ENCODE assay signal across 26 cellular contexts in the genomic region with DNA sequence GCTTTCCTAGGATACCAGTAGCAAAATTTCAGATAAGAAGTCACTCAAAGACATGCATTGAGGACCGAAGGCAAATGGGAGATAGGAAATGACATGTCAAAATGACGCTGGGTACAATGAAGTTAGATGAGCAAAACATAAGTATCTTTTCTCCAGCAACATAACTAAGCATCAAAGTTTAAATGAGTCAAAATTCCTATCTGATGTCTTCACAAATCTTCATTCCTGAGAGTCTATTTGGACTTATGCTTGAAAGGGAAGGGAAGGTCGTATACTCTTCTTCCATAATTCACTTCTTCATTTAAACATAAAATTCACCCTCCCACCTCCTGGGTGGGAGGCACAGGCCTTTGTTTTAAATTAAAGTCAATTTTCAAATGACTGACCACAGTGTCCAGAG. TPM values are rescaled to one million over a fixed set of nuclear protein-coding genes. Genes with fewer than 3 reads are reported as not detected.
"Had no signal": no experiment of that assay in that cellular context is flagged by ENCODE, and none has a peak within 500 bp of the region (broad histone marks: within the 10 kb centered on the region; RNA-seq: fewer than 3 reads in every experiment).

No MANE protein-coding gene starts in this region.

- H3K4me3 Mint-ChIP-seq: activated B cell treated with CpG ODN at 0.5 μM for 24 hours; activated CD4-positive, alpha-beta memory T cell treated with anti-CD3 and anti-CD28 coated beads for 36 hours; activated CD4-positive, alpha-beta T cell treated with anti-CD3 and anti-CD28 coated beads for 36 hours; activated naive CD4-positive, alpha-beta T cell treated with anti-CD3 and anti-CD28 coated beads for 36 hours; dendritic cell treated with granulocyte-macrophage colony-stimulating factor and Interleukin-4, amounts not matched to agents 40 ng/mL and 50 ng/mL, for 4 days; mesothelial cell of epicardium; naive thymus-derived CD8-positive, alpha-beta T cell; neural progenitor cell; stimulated activated naive B cell treated with anti-CD40 and anti-IgM and Interleukin-4, amounts not matched to agents 10 μg/mL and 1 μg/mL and 100 μg/mL, for 72 hours had no signal

- H3K27me3 ChIP-seq: body of pancreas, cardiac muscle cell, neural progenitor cell, transverse colon, uterus had no signal

- H3K9ac ChIP-seq: neural progenitor cell had no signal

- DNase-seq: activated B cell treated with CpG ODN at 0.5 μM for 24 hours; activated CD4-positive, alpha-beta memory T cell treated with anti-CD3 and anti-CD28 coated beads for 36 hours; activated CD4-positive, alpha-beta T cell treated with anti-CD3 and anti-CD28 coated beads for 36 hours; activated naive CD4-positive, alpha-beta T cell treated with anti-CD3 and anti-CD28 coated beads for 36 hours; activated T-cell treated with anti-CD3 and anti-CD28 coated beads, Interleukin-2, amount 50 U/mL, for 48 hours; body of pancreas; effector CD4-positive, alpha-beta T cell; erythroblast; glutamatergic neuron; hypothalamus; left ventricle myocardium superior; mammary epithelial cell; naive thymus-derived CD8-positive, alpha-beta T cell; stimulated activated CD4-positive, alpha-beta T cell treated with anti-CD3 and anti-CD28 coated beads, Interleukin-2, amount 100 ng/mL, for 48 hours; stimulated activated CD8-positive, alpha-beta memory T cell treated with anti-CD3 and anti-CD28 coated beads, Interleukin-4, amount 100 ng/mL, for 48 hours; stimulated activated naive B cell treated with anti-CD40 and anti-IgM and Interleukin-4, amounts not matched to agents 10 μg/mL and 1 μg/mL and 100 μg/mL, for 72 hours; T1000; transverse colon; uterus had no signal

- H3K36me3 ChIP-seq: neural progenitor cell, uterus had no signal

- H3K4me3 ChIP-seq: body of pancreas, cardiac muscle cell, neural progenitor cell, smooth muscle cell, transverse colon, uterus had no signal

- H2AFZ ChIP-seq: neural progenitor cell had no signal

- ATAC-seq: activated CD4-positive, alpha-beta T cell treated with anti-CD3 and anti-CD28 coated beads for 36 hours; body of pancreas; left ventricle myocardium superior; naive thymus-derived CD8-positive, alpha-beta T cell; sciatic nerve; stimulated activated naive B cell treated with anti-CD40 and anti-IgM and Interleukin-4, amounts not matched to agents 10 μg/mL and 1 μg/mL and 100 μg/mL, for 72 hours had no signal

- H3K4me1 ChIP-seq: body of pancreas, neural progenitor cell, transverse colon, uterus had no signal

- H3K4me2 ChIP-seq: neural progenitor cell, smooth muscle cell had no signal

- H3K27ac Mint-ChIP-seq: activated B cell treated with CpG ODN at 0.5 μM for 24 hours; activated CD4-positive, alpha-beta memory T cell treated with anti-CD3 and anti-CD28 coated beads for 36 hours; activated CD4-positive, alpha-beta T cell treated with anti-CD3 and anti-CD28 coated beads for 36 hours; activated naive CD4-positive, alpha-beta T cell treated with anti-CD3 and anti-CD28 coated beads for 36 hours; dendritic cell treated with granulocyte-macrophage colony-stimulating factor and Interleukin-4, amounts not matched to agents 40 ng/mL and 50 ng/mL, for 4 days; mesothelial cell of epicardium; neural progenitor cell; stimulated activated naive B cell treated with anti-CD40 and anti-IgM and Interleukin-4, amounts not matched to agents 10 μg/mL and 1 μg/mL and 100 μg/mL, for 72 hours had no signal

- H3K9me3 ChIP-seq: body of pancreas, transverse colon, uterus had no signal

- H3K27ac ChIP-seq: body of pancreas, cardiac muscle cell, neural progenitor cell, transverse colon, uterus had no signal

- H3K4me1 Mint-ChIP-seq: activated B cell treated with CpG ODN at 0.5 μM for 24 hours; activated CD4-positive, alpha-beta T cell treated with anti-CD3 and anti-CD28 coated beads for 36 hours; mesothelial cell of epicardium; stimulated activated naive B cell treated with anti-CD40 and anti-IgM and Interleukin-4, amounts not matched to agents 10 μg/mL and 1 μg/mL and 100 μg/mL, for 72 hours had no signal

- H3K27me3 Mint-ChIP-seq: activated B cell treated with CpG ODN at 0.5 μM for 24 hours; activated CD4-positive, alpha-beta memory T cell treated with anti-CD3 and anti-CD28 coated beads for 36 hours; activated CD4-positive, alpha-beta T cell treated with anti-CD3 and anti-CD28 coated beads for 36 hours; dendritic cell treated with granulocyte-macrophage colony-stimulating factor and Interleukin-4, amounts not matched to agents 40 ng/mL and 50 ng/mL, for 4 days; naive thymus-derived CD8-positive, alpha-beta T cell; stimulated activated naive B cell treated with anti-CD40 and anti-IgM and Interleukin-4, amounts not matched to agents 10 μg/mL and 1 μg/mL and 100 μg/mL, for 72 hours had no signal

- H3K9me3 Mint-ChIP-seq: activated B cell treated with CpG ODN at 0.5 μM for 24 hours; activated CD4-positive, alpha-beta memory T cell treated with anti-CD3 and anti-CD28 coated beads for 36 hours; activated naive CD4-positive, alpha-beta T cell treated with anti-CD3 and anti-CD28 coated beads for 36 hours; dendritic cell treated with granulocyte-macrophage colony-stimulating factor and Interleukin-4, amounts not matched to agents 40 ng/mL and 50 ng/mL, for 4 days; mesothelial cell of epicardium; naive thymus-derived CD8-positive, alpha-beta T cell; neural progenitor cell; stimulated activated naive B cell treated with anti-CD40 and anti-IgM and Interleukin-4, amounts not matched to agents 10 μg/mL and 1 μg/mL and 100 μg/mL, for 72 hours had no signal

RNA-seq across cellular contexts. Expression of gene CNTN2, which starts 45.3 kb away (rescaled TPM):
- total RNA-seq: activated B cell treated with CpG ODN at 0.5 μM for 24 hours; activated CD4-positive, alpha-beta memory T cell treated with anti-CD3 and anti-CD28 coated beads for 36 hours; activated CD4-positive, alpha-beta T cell treated with anti-CD3 and anti-CD28 coated beads for 36 hours; activated naive CD4-positive, alpha-beta T cell treated with anti-CD3 and anti-CD28 coated beads for 36 hours; body of pancreas; cardiac muscle cell; chondrocyte; naive thymus-derived CD8-positive, alpha-beta T cell; smooth muscle cell had no signal
- polyA plus RNA-seq: cardiac muscle cell; mammary epithelial cell; naive thymus-derived CD8-positive, alpha-beta T cell; smooth muscle cell had no signal
